17 cellular contexts compared by ENCODE assay signal in genomic region chr14:76933515-76933914, GRCh38.
"Had no signal": no experiment of that assay in that cellular context is flagged by ENCODE, and none has a peak within 500 bp of the region (broad histone marks: within the 10 kb centered on the region; RNA-seq: fewer than 3 reads in every experiment).

No MANE protein-coding gene starts in this region.

- H3K9me3 ChIP-seq: heart left ventricle, lower lobe of right lung, pancreas, sigmoid colon, spleen, stomach, thoracic aorta, upper lobe of right lung had no signal

- DNase-seq: activated CD4-positive, alpha-beta T cell treated with anti-CD3 and anti-CD28 coated beads for 4 hours; activated gamma-delta T cell treated with Interleukin-2 at 50 U/mL for 16 hours; activated T-cell treated with anti-CD3 and anti-CD28 coated beads, Interleukin-2, amount 50 U/mL, for 4 hours; aorta; dorsolateral prefrontal cortex; endodermal cell; heart left ventricle; immature natural killer cell; lower lobe of right lung; pancreas; sigmoid colon; spleen; stomach; upper lobe of right lung had no signal

- H3K4me3 Mint-ChIP-seq: activated T-cell treated with anti-CD3 and anti-CD28 coated beads, Interleukin-2, amount 50 U/mL, for 4 hours; endodermal cell; immature natural killer cell; neural crest cell had no signal

- H3K4me1 ChIP-seq: pancreas had no signal

- H3K9me3 Mint-ChIP-seq: activated T-cell treated with anti-CD3 and anti-CD28 coated beads, Interleukin-2, amount 50 U/mL, for 4 hours; endodermal cell; neural crest cell had no signal

- ATAC-seq: activated T-cell treated with anti-CD3 and anti-CD28 coated beads, Interleukin-2, amount 50 U/mL, for 4 hours; heart left ventricle; lower lobe of right lung; pancreas; SK-N-SH treated with all-trans-retinoic acid at 6 μM for 48 hours; upper lobe of right lung had no signal

- H3K27ac Mint-ChIP-seq: endodermal cell had no signal

- H3K27ac ChIP-seq: dorsolateral prefrontal cortex, heart left ventricle, lower lobe of right lung, pancreas, sigmoid colon, spleen, stomach, thoracic aorta, upper lobe of right lung had no signal

- H3K36me3 Mint-ChIP-seq: immature natural killer cell had no signal

- H3K36me3 ChIP-seq: heart left ventricle, lower lobe of right lung, pancreas, sigmoid colon, spleen, stomach, thoracic aorta, upper lobe of right lung had no signal

- H3K4me3 ChIP-seq: dorsolateral prefrontal cortex, heart left ventricle, lower lobe of right lung, pancreas, sigmoid colon, spleen, stomach, thoracic aorta, upper lobe of right lung had no signal

- H3K27me3 ChIP-seq: dorsolateral prefrontal cortex, heart left ventricle, pancreas, sigmoid colon, spleen, stomach, upper lobe of right lung had no signal
